24 cellular contexts compared by ENCODE assay signal in genomic region chr17:79159471-79159870, GRCh38.
"Had no signal": no experiment of that assay in that cellular context is flagged by ENCODE, and none has a peak within 500 bp of the region (broad histone marks: within the 10 kb centered on the region; RNA-seq: fewer than 3 reads in every experiment).

No MANE protein-coding gene starts in this region.

- DNase-seq: KBM-7, MV-4-11, NCI-H1048, NCI-H1105, NCI-H1417, NCI-H1436 treated with DMSO at 0.1 percent for 48 hours, NCI-H1694, NCI-H187 treated with DMSO at 0.1 percent for 48 hours, NCI-H2029 treated with DMSO at 0.1 percent for 48 hours, NCI-H2171 treated with DMSO at 0.1 percent for 48 hours, NCI-H345, NCI-H446 treated with DMSO at 0.1 percent for 48 hours, NCI-H510A treated with DMSO at 0.1 percent for 48 hours, NCI-H69, NCI-H774, Right ventricle myocardium superior, RPMI8226, SIG-M5, SW 1271 had no signal

- H3K27ac ChIP-seq: HL-60, SJSA1, SK-N-MC had no signal

- H3K36me3 ChIP-seq: SJSA1 had no signal

- H3K4me1 ChIP-seq: SJSA1 had no signal

- H3K9me3 ChIP-seq: SJSA1 had no signal

- FAIRE-seq: HTR-8/SVneo, RCC 7860 had no signal

- H3K4me3 ChIP-seq: SJSA1, SK-N-MC had no signal
